Comparison of ENCODE assay signal across 13 cellular contexts in genomic region chr7:111873963-111874693, GRCh38.
DNase-seq lines count a peak whose midpoint lies in the region; FAIRE-seq and TF ChIP-seq lines count a peak whose summit lies in the region.
"Had no signal": no experiment of that assay in that cellular context is flagged by ENCODE, and none has a peak within 500 bp of the region (broad histone marks: within the 10 kb centered on the region; RNA-seq: fewer than 3 reads in every experiment).

No MANE protein-coding gene starts in this region.

- no peak for DNase-seq in hepatocyte (ENCODE audit: low spot score)
- peak; percentile 46 for DNase-seq in putamen (ENCODE audit: low spot score)
- no peak for DNase-seq in RCC 7860 (ENCODE audit: low spot score)
- DNase-seq in stimulated activated CD4-positive, alpha-beta T cell treated with anti-CD3 and anti-CD28 coated beads, Interleukin-1b, Interleukin-23, amount 100 ng/mL, for 48 hours: no peak
- no peak for DNase-seq in tibial nerve (ENCODE audit: low spot score in 2 of 2)
- DNase-seq in NCI-H510A treated with DMSO at 0.1 percent for 48 hours (lab: John Stamatoyannopoulos, UW): no peak
- DNase-seq: activated T-cell treated with anti-CD3 and anti-CD28 coated beads, Interleukin-2, amount 50 U/mL, for 72 hours; amniotic stem cell; CD4-positive, CD25-positive, alpha-beta regulatory T cell; effector memory CD8-positive, alpha-beta T cell; stimulated activated naive CD4-positive, alpha-beta T cell treated with Interleukin-2 at 50 U/mL for 16 hours had no signal

- no peaks in the 10 kb centered on the region for H3K27me3 ChIP-seq in hepatocyte
- no peaks in the 10 kb centered on the region for H3K27me3 ChIP-seq in tibial nerve

- H3K9me2 ChIP-seq in hepatocyte (replicated peaks; ENCODE audit: insufficient read depth): no peaks in the 10 kb centered on the region

- H4K20me1 ChIP-seq in hepatocyte (ENCODE audit: insufficient read depth, poor library complexity, severe bottlenecking): no peaks in the 10 kb centered on the region

- H3K4me2 ChIP-seq in hepatocyte: no peak overlapping the region

- POLR2A ChIA-PET in HEK293 (lab: Yijun Ruan, JAX): no interaction called here

- TF ChIP-seq EP300 in tibial nerve (IDR thresholded peaks at IDR 0.05): no peak

- CTCF ChIA-PET in HEK293 (lab: Yijun Ruan, JAX): interaction anchor here (1.6 kb wide), 1 partner anchor 11 kb away, joined by 6 read pairs; no protein-coding TSS in a partner anchor

- peaks cover 0 to 4% (median 0%) of the 10 kb centered on the region in 5 experiments for H3K9me3 Mint-ChIP-seq in brain
- H3K9me3 Mint-ChIP-seq: CD4-positive, CD25-positive, alpha-beta regulatory T cell; effector memory CD8-positive, alpha-beta T cell had no signal

- H3K36me3 ChIP-seq in HEK293 (ENCODE audit: control insufficient read depth in 2 of 2, insufficient read depth in 1 of 2, low read length in 2 of 2) (no peaks in the 10 kb centered on the region), hepatocyte (replicated peaks; ENCODE audit: insufficient read depth, low read depth) (no peaks in the 10 kb centered on the region), tibial nerve (peaks cover 0 to 17% (median 0%) of the 10 kb centered on the region in 3 donors)

- H3K4me1 ChIP-seq in HEK293 (ENCODE audit: control insufficient read depth, insufficient read depth, low read length) (no peaks in the 10 kb centered on the region), hepatocyte (ENCODE audit: insufficient read depth) (peaks cover 15% of the 10 kb centered on the region), tibial nerve (peaks cover 0 to 22% (median 0%) of the 10 kb centered on the region in 4 donors)

- H3K4me1 Mint-ChIP-seq in brain: peaks cover 12% of the 10 kb centered on the region
- H3K4me1 Mint-ChIP-seq: CD4-positive, CD25-positive, alpha-beta regulatory T cell had no signal

- H3K36me3 Mint-ChIP-seq in brain: peaks cover 28% of the 10 kb centered on the region
- H3K36me3 Mint-ChIP-seq: CD4-positive, CD25-positive, alpha-beta regulatory T cell had no signal

- peak overlapping the region in 4 of 5 experiments; percentile 35 to 70 (median 56) for H3K27ac Mint-ChIP-seq in brain
- H3K27ac Mint-ChIP-seq: activated T-cell treated with anti-CD3 and anti-CD28 coated beads, Interleukin-2, amount 50 U/mL, for 72 hours; effector memory CD8-positive, alpha-beta T cell had no signal

- H3K4me3 ChIP-seq in HEK293 (ENCODE audit: low read depth, low read length) (no peak overlapping the region), hepatocyte (no peak overlapping the region), tibial nerve (no peak overlapping the region)

- no peaks in the 10 kb centered on the region for H3K9me3 ChIP-seq in HEK293 (ENCODE audit: control insufficient read depth, insufficient read depth, low read depth, low read length)
- H3K9me3 ChIP-seq in hepatocyte (ENCODE audit: low read depth): no peaks in the 10 kb centered on the region
- H3K9me3 ChIP-seq in tibial nerve: no peaks in the 10 kb centered on the region

- FAIRE-seq in RCC 7860 (lab: Jason Lieb, UNC): no peak

- no peaks in the 10 kb centered on the region for H3K27me3 Mint-ChIP-seq in brain
- H3K27me3 Mint-ChIP-seq: CD4-positive, CD25-positive, alpha-beta regulatory T cell had no signal

- no peak overlapping the region for H3K27ac ChIP-seq in HEK293 (ENCODE audit: extremely low read depth, low read depth, low read length)
- H3K27ac ChIP-seq in hepatocyte: no peak overlapping the region
- no peak overlapping the region for H3K27ac ChIP-seq in tibial nerve

- TF ChIP-seq CTCF in HEK293 (tag by site-specific recombination; IDR thresholded peaks at IDR 0.05) (no peak), brain (conservative IDR thresholded peaks at IDR 0.05) (no peak), hepatocyte (IDR thresholded peaks at IDR 0.05; ENCODE audit: poor library complexity) (no peak), tibial nerve (IDR thresholded peaks at IDR 0.05) (no peak)

- H3K4me3 Mint-ChIP-seq in brain: no peak overlapping the region
- H3K4me3 Mint-ChIP-seq: activated T-cell treated with anti-CD3 and anti-CD28 coated beads, Interleukin-2, amount 50 U/mL, for 72 hours; CD4-positive, CD25-positive, alpha-beta regulatory T cell; effector memory CD8-positive, alpha-beta T cell had no signal

- H3K79me2 ChIP-seq in hepatocyte: no peaks in the 10 kb centered on the region

- TF ChIP-seq POLR2A in tibial nerve (IDR thresholded peaks at IDR 0.05): no peak

- H2AFZ ChIP-seq in hepatocyte: peak overlapping the region; percentile 8

- 51% methylated on average over 2 of the region's 2 CpGs for WGBS in hepatocyte (ENCODE audit: low lambda C conversion rate, missing lambda C conversion rate)
- 25 to 35% methylated on average over 2 of the region's 2 CpGs for WGBS in tibial nerve, 2 donors

TF ChIP-seq in HEK293, 187 proteins besides CTCF, POLR2A, EP300 and RAD21:
- TF ChIP-seq ATF2 (tag by site-specific recombination; IDR thresholded peaks at IDR 0.05; ENCODE audit: low read depth) (no peak), ZFHX2 (tag by site-specific recombination; conservative IDR thresholded peaks at IDR 0.05) (peak; percentile 82), EGR2 (tag by site-specific recombination; IDR thresholded peaks at IDR 0.05; ENCODE audit: low read depth) (peak; percentile 85), PATZ1 (tag by site-specific recombination; IDR thresholded peaks at IDR 0.05) (no peak), ZNF76 (tag by site-specific recombination; IDR thresholded peaks at IDR 0.05; ENCODE audit: borderline replicate concordance, low read depth) (no peak)
